Comparison of ENCODE assay signal across 8 cellular contexts in genomic region chr17:48106802-48107136, GRCh38. TPM values are rescaled to one million over a fixed set of nuclear protein-coding genes. Genes with fewer than 3 reads are reported as not detected.
DNase-seq lines count a peak whose midpoint lies in the region; ATAC-seq, FAIRE-seq and TF ChIP-seq lines count a peak whose summit lies in the region.

No MANE protein-coding gene starts in this region.

- peak overlapping the region; percentile 97 for H3K4me3 Mint-ChIP-seq in activated CD4-positive, alpha-beta T cell treated with anti-CD3 and anti-CD28 coated beads for 36 hours

- H3K79me2 ChIP-seq in HepG2 (ENCODE audit: insufficient read depth, low read length), result peaks cover 24% of the 10 kb centered on the region

- H3K4me3 ChIP-seq in HepG2 (replicated peaks in 1 of 3; ENCODE audit: insufficient read depth in 1 of 3, low read depth in 2 of 3, low read length in 3 of 3), result peak overlapping the region; percentile 79 to 81 (median 80)
- peak overlapping the region; percentile 97 for H3K4me3 ChIP-seq in thoracic aorta

- no peak for TF ChIP-seq EP300 in HepG2 (IDR thresholded peaks at IDR 0.05; ENCODE audit: low read depth in 2 of 2, low read length in 2 of 2)
- no peak for TF ChIP-seq EP300 in HepG2 (CRISPR knock-in tag; IDR thresholded peaks at IDR 0.05; ENCODE audit: borderline replicate concordance)

- H3K36me3 ChIP-seq in HepG2 (replicated peaks in 1 of 2; ENCODE audit: control insufficient read depth in 1 of 2, insufficient read depth in 2 of 2, low read length in 2 of 2) (no peaks in the 10 kb centered on the region), thoracic aorta (no peaks in the 10 kb centered on the region)

- no TSS peak for BruUV-seq in HepG2 (replicated peaks; lab: Mats Ljungman, UMichigan)

- H3K4me2 ChIP-seq in HepG2 (ENCODE audit: low read depth, low read length), result peak overlapping the region; percentile 92

- POLR2A ChIA-PET in activated CD4-positive, alpha-beta T cell treated with anti-CD3 and anti-CD28 coated beads for 36 hours (lab: Charles Lee), result interaction anchor here (0.6 kb wide), 2 partner anchors 386 to 778 kb away, joined by 3 read pairs; no protein-coding TSS in a partner anchor
- POLR2A ChIA-PET in HepG2 (lab: Yijun Ruan, JAX), result interaction anchor here (1.5 to 2.9 kb wide), 3 partner anchors 12 to 58 kb away, joined by 4 to 28 read pairs (median 6); partner anchors contain the start of gene NFE2L1

- H3K9ac ChIP-seq in HepG2 (ENCODE audit: insufficient read depth, low read depth, low read length), result peak overlapping the region; percentile 76

- H3K9me3 Mint-ChIP-seq in activated CD4-positive, alpha-beta T cell treated with anti-CD3 and anti-CD28 coated beads for 36 hours (ENCODE audit: low read depth), result peaks cover 4% of the 10 kb centered on the region

- H2AFZ ChIP-seq in HepG2 (ENCODE audit: low read length), result peak overlapping the region; percentile 98

- H3K27ac ChIP-seq in angular gyrus (ENCODE audit: low read depth, low read length), result peak overlapping the region; percentile 77
- peak overlapping the region; percentile 76 for H3K27ac ChIP-seq in HepG2 (ENCODE audit: extremely low read length, insufficient read depth, low read length)
- peak overlapping the region; percentile 84 to 96 for H3K27ac ChIP-seq in thoracic aorta

- 19% methylated on average over 13 of the region's 13 CpGs for WGBS in HepG2 (ENCODE audit: low lambda C conversion rate)

- H3K4me1 ChIP-seq in HepG2 (ENCODE audit: insufficient read depth, low read length) (peaks cover 24% of the 10 kb centered on the region), thoracic aorta (ENCODE audit: control insufficient read depth in 1 of 2, low read depth in 2 of 2) (peaks cover 6 to 31% of the 10 kb centered on the region in 2 donors)

- TF ChIP-seq POLR2A in HepG2 (IDR thresholded peaks at IDR 0.05; ENCODE audit: insufficient read depth in 1 of 2, low read depth in 2 of 2, low read length in 2 of 2), result no peak

- TF ChIP-seq CTCF in HepG2 (CRISPR knock-in tag; IDR thresholded peaks at IDR 0.05), result no peak
- no peak for TF ChIP-seq CTCF in thoracic aorta (IDR thresholded peaks at IDR 0.05)

- H3K4me1 Mint-ChIP-seq in activated CD4-positive, alpha-beta T cell treated with anti-CD3 and anti-CD28 coated beads for 36 hours, result peaks cover 59% of the 10 kb centered on the region

- no peak overlapping the region for H3K27ac Mint-ChIP-seq in activated CD4-positive, alpha-beta T cell treated with anti-CD3 and anti-CD28 coated beads for 36 hours

- CTCF ChIA-PET in activated CD4-positive, alpha-beta T cell treated with anti-CD3 and anti-CD28 coated beads for 36 hours (lab: Charles Lee), result interaction anchor here (0.7 to 2.4 kb wide), 6 partner anchors 9 to 182 kb away, joined by 3 to 11 read pairs (median 5); partner anchors contain the start of gene NFE2L1
- CTCF ChIA-PET in HepG2 (lab: Yijun Ruan, JAX; ENCODE audit: low intra/inter-chr PET ratio, low total read pairs), result no interaction called here

- H4K20me1 ChIP-seq in HepG2 (ENCODE audit: insufficient read depth, low read length), result no peaks in the 10 kb centered on the region

- no peak for FAIRE-seq in HepG2 (lab: Jason Lieb, UNC)

- H3K9me3 ChIP-seq in HepG2 (ENCODE audit: low read length), result no peaks in the 10 kb centered on the region
- H3K9me3 ChIP-seq in thoracic aorta, result no peaks in the 10 kb centered on the region

- peaks cover 5% of the 10 kb centered on the region for H3K36me3 Mint-ChIP-seq in activated CD4-positive, alpha-beta T cell treated with anti-CD3 and anti-CD28 coated beads for 36 hours (ENCODE audit: low read depth)

- no peak for DNase-seq in activated CD4-positive, alpha-beta T cell treated with anti-CD3 and anti-CD28 coated beads for 36 hours
- no peak for DNase-seq in activated CD4-positive, alpha-beta T cell treated with anti-CD3 and anti-CD28 coated beads for 48 hours
- DNase-seq in HepG2 (ENCODE audit: low spot score) (no peak), thoracic aorta (ENCODE audit: low spot score) (no peak), H4 (ENCODE audit: low spot score) (no peak)

- TF ChIP-seq RAD21 in HepG2 (CRISPR knock-in tag; IDR thresholded peaks at IDR 0.05), result no peak

- ATAC-seq in activated CD4-positive, alpha-beta T cell treated with anti-CD3 and anti-CD28 coated beads for 36 hours, result no peak
- ATAC-seq in HepG2, result no peak
- ATAC-seq in thoracic aorta (ENCODE audit: insufficient number of reproducible peaks, low FRiP score, low read depth), result no peak
- ATAC-seq in GM21619 (IDR thresholded peaks at IDR 0.05; ENCODE audit: unreplicated experiment), result no peak
- ATAC-seq in GM19397 (IDR thresholded peaks at IDR 0.05; ENCODE audit: unreplicated experiment), result no peak

- in situ Hi-C loops in HepG2 (cut with HindIII; ENCODE audit: extremely low pct_ligation_motif_present, low pct_unique_long_range_greater_than_20kb), result no loop called here

- intact Hi-C loops in activated CD4-positive, alpha-beta T cell treated with anti-CD3 and anti-CD28 coated beads for 36 hours (cut with DNase I, micrococcal nuclease), result loop anchor here (1.0 to 10.0 kb wide), 9 partner anchors 58 to 802 kb away; partner anchors contain the start of genes NFE2L1 (in 2 of the 2), CALCOCO2 (in 1 of the 2), KPNB1 (in 1 of the 2) and SCRN2 (in 1 of the 2)
- intact Hi-C loops in HepG2 (cut with micrococcal nuclease; ENCODE audit: unreplicated experiment), result no loop called here

- no peaks in the 10 kb centered on the region for H3K27me3 Mint-ChIP-seq in activated CD4-positive, alpha-beta T cell treated with anti-CD3 and anti-CD28 coated beads for 36 hours

- no peaks in the 10 kb centered on the region; a peak in 2 of 5 replicates for H3K27me3 ChIP-seq in HepG2 (ENCODE audit: control insufficient read depth in 1 of 2, insufficient read depth in 2 of 2, low read length in 2 of 2)
- no peaks in the 10 kb centered on the region for H3K27me3 ChIP-seq in thoracic aorta (replicated peaks; ENCODE audit: insufficient read depth)

RNA-seq across cellular contexts. Expression of gene SNX11, which starts 0.8 kb away (rescaled TPM):
- total RNA-seq in activated CD4-positive, alpha-beta T cell treated with anti-CD3 and anti-CD28 coated beads for 36 hours, result 10 to 100 TPM; 18.0 to 21.4 TPM
- total RNA-seq in HepG2 (2016; rRNA removed; fragmentation: Illumina TruSeq; extraction: Trizol) (14.0 and 15.9 TPM in 2 replicates), thoracic aorta (10 to 100 TPM; 12.0 to 15.4 TPM)
- total RNA-seq in HepG2 (2016; cell fraction: cytosol; rRNA removed; fragmentation: Illumina TruSeq; extraction: Trizol; ENCODE audit: low read depth), result 6.2 and 6.3 TPM in 2 replicates
- 13.8 and 15.9 TPM in 2 replicates for total RNA-seq in HepG2 (2016; cell fraction: insoluble cytoplasmic fraction; rRNA removed; fragmentation: Illumina TruSeq; extraction: Trizol)
- 14.3 and 16.5 TPM in 2 replicates for total RNA-seq in HepG2 (2016; cell fraction: membrane; rRNA removed; fragmentation: Illumina TruSeq; extraction: Trizol)
- total RNA-seq in HepG2 (2016; cell fraction: nucleus; rRNA removed; fragmentation: Illumina TruSeq; extraction: Trizol), result 11.5 and 12.4 TPM in 2 replicates
- polyA plus RNA-seq in HepG2 (2011; rRNA removed), result 12.9 and 14.0 TPM in 2 replicates
- 11.7 and 14.4 TPM in 2 replicates for polyA plus RNA-seq in HepG2 (2011; cell fraction: cytosol; rRNA removed)
- polyA plus RNA-seq in HepG2 (2011; cell fraction: nucleus; rRNA removed), result 10.4 and 12.3 TPM in 2 replicates
- polyA plus RNA-seq in HepG2 (2012), result 9.6 and 9.7 TPM in 2 replicates
- 4.2 TPM in 2 replicates for polyA plus RNA-seq in HepG2 (2016; cell fraction: cytosol; fragmentation: Illumina TruSeq; extraction: Trizol; ENCODE audit: low read depth)
- 17.1 and 18.0 TPM in 2 replicates for polyA plus RNA-seq in HepG2 (2016; cell fraction: insoluble cytoplasmic fraction; fragmentation: Illumina TruSeq; extraction: Trizol; ENCODE audit: low read depth)
- polyA plus RNA-seq in HepG2 (2016; cell fraction: membrane; fragmentation: Illumina TruSeq; extraction: Trizol; ENCODE audit: low read depth), result 11.9 and 13.2 TPM in 2 replicates
- polyA plus RNA-seq in HepG2 (2016; cell fraction: nucleus; fragmentation: Illumina TruSeq; extraction: Trizol; ENCODE audit: insufficient read depth, low read depth), result 19.4 and 22.2 TPM in 2 replicates
- 14.4 and 17.8 TPM in 2 replicates for polyA minus RNA-seq in HepG2 (2011; rRNA and poly(A)+ RNA removed; ENCODE audit: low replicate concordance)
- polyA minus RNA-seq in HepG2 (2011; cell fraction: cytosol; rRNA and poly(A)+ RNA removed), result 6.2 and 7.3 TPM in 2 replicates
- 11.1 and 12.1 TPM in 2 replicates for polyA minus RNA-seq in HepG2 (2011; cell fraction: nucleus; rRNA and poly(A)+ RNA removed)
- total RNA-seq in H4 (2014; rRNA removed; shearing (Covaris generic)), result 15.2 and 17.4 TPM in 2 replicates

RNA-seq across cellular contexts. Expression of gene CBX1, which starts 5.5 kb away (rescaled TPM):
- 10 to 100 TPM; 58.6 to 66.0 TPM for total RNA-seq in activated CD4-positive, alpha-beta T cell treated with anti-CD3 and anti-CD28 coated beads for 36 hours
- total RNA-seq in HepG2 (2016; rRNA removed; fragmentation: Illumina TruSeq; extraction: Trizol) (108 and 143 TPM in 2 replicates), thoracic aorta (10 to 100 TPM; 35.7 to 36.1 TPM)
- total RNA-seq in HepG2 (2016; cell fraction: cytosol; rRNA removed; fragmentation: Illumina TruSeq; extraction: Trizol; ENCODE audit: low read depth), result 16.2 and 17.8 TPM in 2 replicates
- 108 and 140 TPM in 2 replicates for total RNA-seq in HepG2 (2016; cell fraction: insoluble cytoplasmic fraction; rRNA removed; fragmentation: Illumina TruSeq; extraction: Trizol)
- 67.2 and 72.5 TPM in 2 replicates for total RNA-seq in HepG2 (2016; cell fraction: membrane; rRNA removed; fragmentation: Illumina TruSeq; extraction: Trizol)
- total RNA-seq in HepG2 (2016; cell fraction: nucleus; rRNA removed; fragmentation: Illumina TruSeq; extraction: Trizol), result 42.1 and 47.3 TPM in 2 replicates
- polyA plus RNA-seq in HepG2 (2011; rRNA removed), result 14.1 and 17.8 TPM in 2 replicates
- 10.3 and 14.7 TPM in 2 replicates for polyA plus RNA-seq in HepG2 (2011; cell fraction: cytosol; rRNA removed)
- 6.8 and 9.2 TPM in 2 replicates for polyA plus RNA-seq in HepG2 (2011; cell fraction: nucleus; rRNA removed)
- polyA plus RNA-seq in HepG2 (2012), result 50.0 and 59.7 TPM in 2 replicates
- 17.9 and 19.4 TPM in 2 replicates for polyA plus RNA-seq in HepG2 (2016; cell fraction: cytosol; fragmentation: Illumina TruSeq; extraction: Trizol; ENCODE audit: low read depth)
- 155 TPM in 2 replicates for polyA plus RNA-seq in HepG2 (2016; cell fraction: insoluble cytoplasmic fraction; fragmentation: Illumina TruSeq; extraction: Trizol; ENCODE audit: low read depth)
- 52.8 TPM in 2 replicates for polyA plus RNA-seq in HepG2 (2016; cell fraction: membrane; fragmentation: Illumina TruSeq; extraction: Trizol; ENCODE audit: low read depth)
- 70.7 and 71.8 TPM in 2 replicates for polyA plus RNA-seq in HepG2 (2016; cell fraction: nucleus; fragmentation: Illumina TruSeq; extraction: Trizol; ENCODE audit: insufficient read depth, low read depth)
- polyA minus RNA-seq in HepG2 (2011; rRNA and poly(A)+ RNA removed; ENCODE audit: low replicate concordance), result 6.5 and 6.7 TPM in 2 replicates
- polyA minus RNA-seq in HepG2 (2011; cell fraction: cytosol; rRNA and poly(A)+ RNA removed), result 12.5 and 14.1 TPM in 2 replicates
- polyA minus RNA-seq in HepG2 (2011; cell fraction: nucleus; rRNA and poly(A)+ RNA removed), result 9.0 and 9.3 TPM in 2 replicates
- 110 and 116 TPM in 2 replicates for total RNA-seq in H4 (2014; rRNA removed; shearing (Covaris generic))

RNA-seq across cellular contexts. Expression of gene NFE2L1, which starts 58.6 kb away (rescaled TPM):
- total RNA-seq in activated CD4-positive, alpha-beta T cell treated with anti-CD3 and anti-CD28 coated beads for 36 hours, result 100 to 1,000 TPM; 100 to 127 TPM
- total RNA-seq in HepG2 (2016; rRNA removed; fragmentation: Illumina TruSeq; extraction: Trizol), result 53.7 and 67.0 TPM in 2 replicates
- total RNA-seq in HepG2 (2016; cell fraction: cytosol; rRNA removed; fragmentation: Illumina TruSeq; extraction: Trizol; ENCODE audit: low read depth), result 4.7 and 5.3 TPM in 2 replicates
- 48.3 and 75.7 TPM in 2 replicates for total RNA-seq in HepG2 (2016; cell fraction: insoluble cytoplasmic fraction; rRNA removed; fragmentation: Illumina TruSeq; extraction: Trizol)
- 18.1 and 20.9 TPM in 2 replicates for total RNA-seq in HepG2 (2016; cell fraction: membrane; rRNA removed; fragmentation: Illumina TruSeq; extraction: Trizol)
- 60.7 and 74.8 TPM in 2 replicates for total RNA-seq in HepG2 (2016; cell fraction: nucleus; rRNA removed; fragmentation: Illumina TruSeq; extraction: Trizol)
- polyA plus RNA-seq in HepG2 (2011; rRNA removed), result 234 and 278 TPM in 2 replicates
- polyA plus RNA-seq in HepG2 (2011; cell fraction: cytosol; rRNA removed), result 165 and 176 TPM in 2 replicates
- polyA plus RNA-seq in HepG2 (2011; cell fraction: nucleus; rRNA removed), result 160 and 175 TPM in 2 replicates
- polyA plus RNA-seq in HepG2 (2012), result 180 and 241 TPM in 2 replicates
- polyA plus RNA-seq in HepG2 (2016; cell fraction: cytosol; fragmentation: Illumina TruSeq; extraction: Trizol; ENCODE audit: low read depth), result 4.2 and 4.4 TPM in 2 replicates
- 37.5 and 44.9 TPM in 2 replicates for polyA plus RNA-seq in HepG2 (2016; cell fraction: insoluble cytoplasmic fraction; fragmentation: Illumina TruSeq; extraction: Trizol; ENCODE audit: low read depth)
- 11.3 and 11.8 TPM in 2 replicates for polyA plus RNA-seq in HepG2 (2016; cell fraction: membrane; fragmentation: Illumina TruSeq; extraction: Trizol; ENCODE audit: low read depth)
- 92.7 and 103 TPM in 2 replicates for polyA plus RNA-seq in HepG2 (2016; cell fraction: nucleus; fragmentation: Illumina TruSeq; extraction: Trizol; ENCODE audit: insufficient read depth, low read depth)
- 108 and 333 TPM in 2 replicates for polyA minus RNA-seq in HepG2 (2011; rRNA and poly(A)+ RNA removed; ENCODE audit: low replicate concordance)
- 114 and 124 TPM in 2 replicates for polyA minus RNA-seq in HepG2 (2011; cell fraction: cytosol; rRNA and poly(A)+ RNA removed)
- polyA minus RNA-seq in HepG2 (2011; cell fraction: nucleus; rRNA and poly(A)+ RNA removed), result 57.3 and 65.6 TPM in 2 replicates
- 100 to 1,000 TPM; 131 to 155 TPM for total RNA-seq in thoracic aorta
- total RNA-seq in H4 (2014; rRNA removed; shearing (Covaris generic)), result 36.7 and 50.5 TPM in 2 replicates
